10 cellular contexts compared by ENCODE assay signal in genomic region chr2:20062615-20063545, GRCh38. TPM values are rescaled to one million over a fixed set of nuclear protein-coding genes. Genes with fewer than 3 reads are reported as not detected.
DNase-seq lines count a peak whose midpoint lies in the region; ATAC-seq and TF ChIP-seq lines count a peak whose summit lies in the region.
"Had no signal": no experiment of that assay in that cellular context is flagged by ENCODE, and none has a peak within 500 bp of the region (broad histone marks: within the 10 kb centered on the region; RNA-seq: fewer than 3 reads in every experiment).

No MANE protein-coding gene starts in this region.

- H3K36me3 ChIP-seq in HEK293 (ENCODE audit: control insufficient read depth in 2 of 2, insufficient read depth in 1 of 2, low read length in 2 of 2), result no peaks in the 10 kb centered on the region
- H3K36me3 ChIP-seq: prostate gland had no signal

- DNase-seq in amniotic epithelial cell (ENCODE audit: low read depth) (peak; percentile 83), left ventricle myocardium superior (no peak), NCI-H1694 treated with DMSO at 0.1 percent for 48 hours (lab: John Stamatoyannopoulos, UW) (no peak), SIG-M5 (lab: John Stamatoyannopoulos, UW) (no peak)
- no peak for DNase-seq in NK-92 treated with Interleukin-12 subunit alpha and Interleukin-12 subunit beta, amount 100 ng/mL, for 24 hours (lab: John Stamatoyannopoulos, UW)
- DNase-seq: stimulated activated naive CD4-positive, alpha-beta T cell had no signal

- POLR2A ChIA-PET in HEK293 (lab: Yijun Ruan, JAX), result interaction anchor here (1.3 kb wide), 1 partner anchor 12 kb away, joined by 3 read pairs; the partner anchor contains the start of gene LAPTM4A

- H3K27ac Mint-ChIP-seq in stimulated activated memory B cell treated with anti-CD40 and anti-IgM and Interleukin-4, amounts not matched to agents 10 μg/mL and 1 μg/mL and 100 μg/mL, for 72 hours, result peak overlapping the region; percentile 8

- H3K9me3 ChIP-seq in HEK293 (ENCODE audit: control insufficient read depth, insufficient read depth, low read depth, low read length), result no peaks in the 10 kb centered on the region
- H3K9me3 ChIP-seq: prostate gland had no signal

- no peaks in the 10 kb centered on the region for H3K27me3 Mint-ChIP-seq in stimulated activated memory B cell treated with anti-CD40 and anti-IgM and Interleukin-4, amounts not matched to agents 10 μg/mL and 1 μg/mL and 100 μg/mL, for 72 hours

- H3K27ac ChIP-seq in HEK293 (ENCODE audit: extremely low read depth, low read depth, low read length), result no peak overlapping the region
- H3K27ac ChIP-seq: prostate gland had no signal

- no peak overlapping the region for H3K4me3 Mint-ChIP-seq in stimulated activated memory B cell treated with anti-CD40 and anti-IgM and Interleukin-4, amounts not matched to agents 10 μg/mL and 1 μg/mL and 100 μg/mL, for 72 hours

- intact Hi-C loops in left ventricle myocardium superior (cut with micrococcal nuclease), result no loop called here

- H3K36me3 Mint-ChIP-seq in stimulated activated memory B cell treated with anti-CD40 and anti-IgM and Interleukin-4, amounts not matched to agents 10 μg/mL and 1 μg/mL and 100 μg/mL, for 72 hours, result no peaks in the 10 kb centered on the region

- peaks cover 3% of the 10 kb centered on the region for H3K4me1 ChIP-seq in HEK293 (ENCODE audit: control insufficient read depth, insufficient read depth, low read length)
- H3K4me1 ChIP-seq: prostate gland had no signal

- peak; percentile 58 for ATAC-seq in left ventricle myocardium superior
- no peak for ATAC-seq in stimulated activated memory B cell treated with anti-CD40 and anti-IgM and Interleukin-4, amounts not matched to agents 10 μg/mL and 1 μg/mL and 100 μg/mL, for 72 hours

- no peak for TF ChIP-seq CTCF in HEK293 (tag by site-specific recombination; IDR thresholded peaks at IDR 0.05)

- peaks cover 8% of the 10 kb centered on the region for H3K4me1 Mint-ChIP-seq in stimulated activated memory B cell treated with anti-CD40 and anti-IgM and Interleukin-4, amounts not matched to agents 10 μg/mL and 1 μg/mL and 100 μg/mL, for 72 hours

- H3K9me3 Mint-ChIP-seq in stimulated activated memory B cell treated with anti-CD40 and anti-IgM and Interleukin-4, amounts not matched to agents 10 μg/mL and 1 μg/mL and 100 μg/mL, for 72 hours, result peaks cover 8% of the 10 kb centered on the region

- CTCF ChIA-PET in HEK293 (lab: Yijun Ruan, JAX), result interaction anchor here (0.5 to 0.7 kb wide), 3 partner anchors 38 to 899 kb away, joined by 4 read pairs; partner anchors contain the start of gene MATN3

- no peak overlapping the region for H3K4me3 ChIP-seq in HEK293 (ENCODE audit: low read depth, low read length)
- H3K4me3 ChIP-seq: prostate gland had no signal

TF ChIP-seq in HEK293, 187 proteins besides CTCF, POLR2A, EP300 and RAD21:
- no peak for TF ChIP-seq ZNF302 (tag by site-specific recombination; IDR thresholded peaks at IDR 0.05; ENCODE audit: low read depth)
- TF ChIP-seq SP2 (tag by site-specific recombination; IDR thresholded peaks at IDR 0.05), result peak; percentile 31; the same call in 1 of the 2 replicates
- TF ChIP-seq, protein P1, sequence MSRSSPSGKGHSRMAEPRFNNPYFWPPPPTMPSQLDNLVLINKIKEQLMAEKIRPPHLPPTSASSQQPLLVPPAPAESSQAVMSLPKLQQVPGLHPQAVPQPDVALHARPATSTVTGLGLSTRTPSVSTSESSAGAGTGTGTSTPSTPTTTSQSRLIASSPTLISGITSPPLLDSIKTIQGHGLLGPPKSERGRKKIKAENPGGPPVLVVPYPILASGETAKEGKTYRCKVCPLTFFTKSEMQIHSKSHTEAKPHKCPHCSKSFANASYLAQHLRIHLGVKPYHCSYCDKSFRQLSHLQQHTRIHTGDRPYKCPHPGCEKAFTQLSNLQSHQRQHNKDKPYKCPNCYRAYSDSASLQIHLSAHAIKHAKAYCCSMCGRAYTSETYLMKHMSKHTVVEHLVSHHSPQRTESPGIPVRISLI (tag by site-specific recombination; IDR thresholded peaks at IDR 0.05), result peak; percentile 65; the same call in 1 of the 2 replicates
- TF ChIP-seq ZNF530 (tag by site-specific recombination; IDR thresholded peaks at IDR 0.05; ENCODE audit: low read depth), result no peak
- no peak for TF ChIP-seq ZNF600 (tag by site-specific recombination; IDR thresholded peaks at IDR 0.05)
- no peak for TF ChIP-seq ZNF677 (tag by site-specific recombination; IDR thresholded peaks at IDR 0.05)
- TF ChIP-seq ZNF335 (tag by site-specific recombination; conservative IDR thresholded peaks at IDR 0.05), result peak; percentile 39; the same call in 1 of the 2 replicates
- peak; percentile 51 for TF ChIP-seq WT1 (tag by site-specific recombination; IDR thresholded peaks at IDR 0.05)
- peak; percentile 63 for TF ChIP-seq SETDB1 (IDR thresholded peaks at IDR 0.05; ENCODE audit: insufficient read length, low read length)
- TF ChIP-seq, protein P2, sequence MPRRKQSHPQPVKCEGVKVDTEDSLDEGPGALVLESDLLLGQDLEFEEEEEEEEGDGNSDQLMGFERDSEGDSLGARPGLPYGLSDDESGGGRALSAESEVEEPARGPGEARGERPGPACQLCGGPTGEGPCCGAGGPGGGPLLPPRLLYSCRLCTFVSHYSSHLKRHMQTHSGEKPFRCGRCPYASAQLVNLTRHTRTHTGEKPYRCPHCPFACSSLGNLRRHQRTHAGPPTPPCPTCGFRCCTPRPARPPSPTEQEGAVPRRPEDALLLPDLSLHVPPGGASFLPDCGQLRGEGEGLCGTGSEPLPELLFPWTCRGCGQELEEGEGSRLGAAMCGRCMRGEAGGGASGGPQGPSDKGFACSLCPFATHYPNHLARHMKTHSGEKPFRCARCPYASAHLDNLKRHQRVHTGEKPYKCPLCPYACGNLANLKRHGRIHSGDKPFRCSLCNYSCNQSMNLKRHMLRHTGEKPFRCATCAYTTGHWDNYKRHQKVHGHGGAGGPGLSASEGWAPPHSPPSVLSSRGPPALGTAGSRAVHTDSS (tag by site-specific recombination; IDR thresholded peaks at IDR 0.05), result no peak
- no peak for TF ChIP-seq ZNF660 (tag by site-specific recombination; IDR thresholded peaks at IDR 0.05)
- 0 out of 2 replicates have a peak, but pooled peaks have one; percentile 21 for TF ChIP-seq SP3 (tag by site-specific recombination; IDR thresholded peaks at IDR 0.05)
- no peak for TF ChIP-seq ZNF514 (tag by site-specific recombination; IDR thresholded peaks at IDR 0.05)
- no peak for TF ChIP-seq GLIS1 (tag by site-specific recombination; IDR thresholded peaks at IDR 0.05)
- TF ChIP-seq BCL6B (tag by site-specific recombination; IDR thresholded peaks at IDR 0.05), result no peak
- TF ChIP-seq ZNF843 (tag by site-specific recombination; IDR thresholded peaks at IDR 0.05), result no peak

RNA-seq across cellular contexts. Expression of gene LAPTM4A, which starts 11.5 kb away (rescaled TPM):
- 246 TPM for total RNA-seq in left ventricle myocardium superior

RNA-seq across cellular contexts. Expression of gene MATN3, which starts 50.4 kb away (rescaled TPM):
- 0.32 TPM for total RNA-seq in left ventricle myocardium superior
- total RNA-seq: OCI-LY7 had no signal
